8 cellular contexts compared by ENCODE assay signal in genomic region chr4:89398146-89398545, GRCh38.
"Had no signal": no experiment of that assay in that cellular context is flagged by ENCODE, and none has a peak within 500 bp of the region (broad histone marks: within the 10 kb centered on the region; RNA-seq: fewer than 3 reads in every experiment).

No MANE protein-coding gene starts in this region.

- H3K4me3 Mint-ChIP-seq: HFFc6, IgD-negative memory B cell had no signal

- H3K27me3 Mint-ChIP-seq: IgD-negative memory B cell had no signal

- H3K9me3 ChIP-seq: HAP-1 had no signal

- H3K36me3 ChIP-seq: HAP-1 had no signal

- H3K4me3 ChIP-seq: HAP-1 had no signal

- H3K4me1 Mint-ChIP-seq: IgD-negative memory B cell had no signal

- ATAC-seq: HCT116, HepG2 had no signal

- H3K27ac ChIP-seq: HL-60 had no signal

- H3K9me3 Mint-ChIP-seq: HFFc6, IgD-negative memory B cell had no signal

- H3K36me3 Mint-ChIP-seq: IgD-negative memory B cell had no signal

- H3K4me1 ChIP-seq: HAP-1 had no signal

- H3K27ac Mint-ChIP-seq: HFFc6, IgD-negative memory B cell had no signal

- DNase-seq: GOT3, H7, HFFc6 had no signal
